ENCODE assay signal across 1 cellular context in genomic region chr10:11663763-11664555, GRCh38.
TF ChIP-seq lines count a peak whose summit lies in the region.

No MANE protein-coding gene starts in this region.

TF ChIP-seq in GM12878, 131 proteins besides CTCF, POLR2A, EP300 and RAD21 (continues in another document):
- no peak for TF ChIP-seq ZSCAN29 (IDR thresholded peaks at IDR 0.05)
- TF ChIP-seq E2F8 (IDR thresholded peaks at IDR 0.05; ENCODE audit: low read depth, partially characterized antibody): no peak
- peak; percentile 25; the same call in 1 of the 2 replicates for TF ChIP-seq MTA3 (IDR thresholded peaks at IDR 0.05; ENCODE audit: borderline replicate concordance, low read length)
- TF ChIP-seq, protein P1, sequence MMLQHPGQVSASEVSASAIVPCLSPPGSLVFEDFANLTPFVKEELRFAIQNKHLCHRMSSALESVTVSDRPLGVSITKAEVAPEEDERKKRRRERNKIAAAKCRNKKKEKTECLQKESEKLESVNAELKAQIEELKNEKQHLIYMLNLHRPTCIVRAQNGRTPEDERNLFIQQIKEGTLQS (IDR thresholded peaks at IDR 0.05; ENCODE audit: borderline replicate concordance, extremely low read depth, low read depth, low read length): no peak
- TF ChIP-seq HSF1 (IDR thresholded peaks at IDR 0.05; ENCODE audit: low read depth, low read length): no peak
- no peak for TF ChIP-seq ZNF274 (IDR thresholded peaks at IDR 0.05; ENCODE audit: insufficient read depth, insufficient read length)
- no peak for TF ChIP-seq HDGF (IDR thresholded peaks at IDR 0.05)
- TF ChIP-seq FOXM1 (IDR thresholded peaks at IDR 0.05; ENCODE audit: low read depth, low read length): peak; percentile 61; the same call in 1 of the 2 replicates
- no peak for TF ChIP-seq RBBP5 (conservative IDR thresholded peaks at IDR 0.05)
- TF ChIP-seq NRF1 (conservative IDR thresholded peaks at IDR 0.05; ENCODE audit: low read depth, low read length): no peak
- TF ChIP-seq FOXK2 (IDR thresholded peaks at IDR 0.05): no peak
- 0 out of 2 replicates have a peak, but pooled peaks have one; percentile 19 for TF ChIP-seq ATF7 (IDR thresholded peaks at IDR 0.05; ENCODE audit: low read depth)
- TF ChIP-seq, protein P2, sequence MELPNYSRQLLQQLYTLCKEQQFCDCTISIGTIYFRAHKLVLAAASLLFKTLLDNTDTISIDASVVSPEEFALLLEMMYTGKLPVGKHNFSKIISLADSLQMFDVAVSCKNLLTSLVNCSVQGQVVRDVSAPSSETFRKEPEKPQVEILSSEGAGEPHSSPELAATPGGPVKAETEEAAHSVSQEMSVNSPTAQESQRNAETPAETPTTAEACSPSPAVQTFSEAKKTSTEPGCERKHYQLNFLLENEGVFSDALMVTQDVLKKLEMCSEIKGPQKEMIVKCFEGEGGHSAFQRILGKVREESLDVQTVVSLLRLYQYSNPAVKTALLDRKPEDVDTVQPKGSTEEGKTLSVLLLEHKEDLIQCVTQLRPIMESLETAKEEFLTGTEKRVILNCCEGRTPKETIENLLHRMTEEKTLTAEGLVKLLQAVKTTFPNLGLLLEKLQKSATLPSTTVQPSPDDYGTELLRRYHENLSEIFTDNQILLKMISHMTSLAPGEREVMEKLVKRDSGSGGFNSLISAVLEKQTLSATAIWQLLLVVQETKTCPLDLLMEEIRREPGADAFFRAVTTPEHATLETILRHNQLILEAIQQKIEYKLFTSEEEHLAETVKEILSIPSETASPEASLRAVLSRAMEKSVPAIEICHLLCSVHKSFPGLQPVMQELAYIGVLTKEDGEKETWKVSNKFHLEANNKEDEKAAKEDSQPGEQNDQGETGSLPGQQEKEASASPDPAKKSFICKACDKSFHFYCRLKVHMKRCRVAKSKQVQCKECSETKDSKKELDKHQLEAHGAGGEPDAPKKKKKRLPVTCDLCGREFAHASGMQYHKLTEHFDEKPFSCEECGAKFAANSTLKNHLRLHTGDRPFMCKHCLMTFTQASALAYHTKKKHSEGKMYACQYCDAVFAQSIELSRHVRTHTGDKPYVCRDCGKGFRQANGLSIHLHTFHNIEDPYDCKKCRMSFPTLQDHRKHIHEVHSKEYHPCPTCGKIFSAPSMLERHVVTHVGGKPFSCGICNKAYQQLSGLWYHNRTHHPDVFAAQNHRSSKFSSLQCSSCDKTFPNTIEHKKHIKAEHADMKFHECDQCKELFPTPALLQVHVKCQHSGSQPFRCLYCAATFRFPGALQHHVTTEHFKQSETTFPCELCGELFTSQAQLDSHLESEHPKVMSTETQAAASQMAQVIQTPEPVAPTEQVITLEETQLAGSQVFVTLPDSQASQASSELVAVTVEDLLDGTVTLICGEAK (IDR thresholded peaks at IDR 0.05; ENCODE audit: borderline replicate concordance): no peak
- no peak for TF ChIP-seq EZH2 (IDR thresholded peaks at IDR 0.05; ENCODE audit: borderline replicate concordance, control insufficient read depth, low read depth, low read length)
- TF ChIP-seq IKZF2 (IDR thresholded peaks at IDR 0.05): peak in 1 of 2 experiments; percentile 14; a peak in 1 of 4 replicates
- no peak for TF ChIP-seq STAT3 (IDR thresholded peaks at IDR 0.05; ENCODE audit: low read depth, low read length)
- TF ChIP-seq CEBPB (IDR thresholded peaks at IDR 0.05; ENCODE audit: borderline replicate concordance in 1 of 2, low read depth in 2 of 2, low read length in 2 of 2): no peak
- no peak for TF ChIP-seq JUND (IDR thresholded peaks at IDR 0.05; ENCODE audit: low read depth, low read length)
- TF ChIP-seq SMARCA5 (IDR thresholded peaks at IDR 0.05): no peak
- TF ChIP-seq MXI1 (IDR thresholded peaks at IDR 0.05; ENCODE audit: low read depth, low read length): no peak
- TF ChIP-seq IRF3 (IDR thresholded peaks at IDR 0.05): no peak
- peak; percentile 90 for TF ChIP-seq CBFB (IDR thresholded peaks at IDR 0.05; ENCODE audit: low read depth)
- TF ChIP-seq NR2C2 (IDR thresholded peaks at IDR 0.05; ENCODE audit: borderline replicate concordance, control insufficient read depth, insufficient read length, low read depth): no peak
- no peak for TF ChIP-seq SIX5 (IDR thresholded peaks at IDR 0.05; ENCODE audit: low read depth, low read length, severe bottlenecking)
- no peak for TF ChIP-seq ESRRA (IDR thresholded peaks at IDR 0.05; ENCODE audit: low read length)
- TF ChIP-seq SREBF1 (IDR thresholded peaks at IDR 0.05; ENCODE audit: low read length): no peak
- no peak for TF ChIP-seq CEBPZ (IDR thresholded peaks at IDR 0.05; ENCODE audit: low read depth, low read length)
- TF ChIP-seq, protein P3, sequence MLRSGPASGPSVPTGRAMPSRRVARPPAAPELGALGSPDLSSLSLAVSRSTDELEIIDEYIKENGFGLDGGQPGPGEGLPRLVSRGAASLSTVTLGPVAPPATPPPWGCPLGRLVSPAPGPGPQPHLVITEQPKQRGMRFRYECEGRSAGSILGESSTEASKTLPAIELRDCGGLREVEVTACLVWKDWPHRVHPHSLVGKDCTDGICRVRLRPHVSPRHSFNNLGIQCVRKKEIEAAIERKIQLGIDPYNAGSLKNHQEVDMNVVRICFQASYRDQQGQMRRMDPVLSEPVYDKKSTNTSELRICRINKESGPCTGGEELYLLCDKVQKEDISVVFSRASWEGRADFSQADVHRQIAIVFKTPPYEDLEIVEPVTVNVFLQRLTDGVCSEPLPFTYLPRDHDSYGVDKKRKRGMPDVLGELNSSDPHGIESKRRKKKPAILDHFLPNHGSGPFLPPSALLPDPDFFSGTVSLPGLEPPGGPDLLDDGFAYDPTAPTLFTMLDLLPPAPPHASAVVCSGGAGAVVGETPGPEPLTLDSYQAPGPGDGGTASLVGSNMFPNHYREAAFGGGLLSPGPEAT (IDR thresholded peaks at IDR 0.05; ENCODE audit: low read depth): no peak
- TF ChIP-seq WRNIP1 (IDR thresholded peaks at IDR 0.05; ENCODE audit: borderline replicate concordance, low read depth, low read length): no peak
- TF ChIP-seq, protein P4, sequence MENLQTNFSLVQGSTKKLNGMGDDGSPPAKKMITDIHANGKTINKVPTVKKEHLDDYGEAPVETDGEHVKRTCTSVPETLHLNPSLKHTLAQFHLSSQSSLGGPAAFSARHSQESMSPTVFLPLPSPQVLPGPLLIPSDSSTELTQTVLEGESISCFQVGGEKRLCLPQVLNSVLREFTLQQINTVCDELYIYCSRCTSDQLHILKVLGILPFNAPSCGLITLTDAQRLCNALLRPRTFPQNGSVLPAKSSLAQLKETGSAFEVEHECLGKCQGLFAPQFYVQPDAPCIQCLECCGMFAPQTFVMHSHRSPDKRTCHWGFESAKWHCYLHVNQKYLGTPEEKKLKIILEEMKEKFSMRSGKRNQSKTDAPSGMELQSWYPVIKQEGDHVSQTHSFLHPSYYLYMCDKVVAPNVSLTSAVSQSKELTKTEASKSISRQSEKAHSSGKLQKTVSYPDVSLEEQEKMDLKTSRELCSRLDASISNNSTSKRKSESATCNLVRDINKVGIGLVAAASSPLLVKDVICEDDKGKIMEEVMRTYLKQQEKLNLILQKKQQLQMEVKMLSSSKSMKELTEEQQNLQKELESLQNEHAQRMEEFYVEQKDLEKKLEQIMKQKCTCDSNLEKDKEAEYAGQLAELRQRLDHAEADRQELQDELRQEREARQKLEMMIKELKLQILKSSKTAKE (IDR thresholded peaks at IDR 0.05; ENCODE audit: low read depth, poor library complexity, severe bottlenecking): no peak
- no peak for TF ChIP-seq SMAD1 (IDR thresholded peaks at IDR 0.05; ENCODE audit: low read depth, partially characterized antibody)
- no peak for TF ChIP-seq ZBTB33 (IDR thresholded peaks at IDR 0.05)
- TF ChIP-seq KDM1A (IDR thresholded peaks at IDR 0.05; ENCODE audit: borderline replicate concordance): no peak
- TF ChIP-seq ATF2 (IDR thresholded peaks at IDR 0.05; ENCODE audit: low read length): peak; percentile 67; the same call in 1 of the 2 replicates
- no peak for TF ChIP-seq NFXL1 (IDR thresholded peaks at IDR 0.05; ENCODE audit: borderline replicate concordance)
